ENCODE assay signal across 1 cellular context in the genomic region with DNA sequence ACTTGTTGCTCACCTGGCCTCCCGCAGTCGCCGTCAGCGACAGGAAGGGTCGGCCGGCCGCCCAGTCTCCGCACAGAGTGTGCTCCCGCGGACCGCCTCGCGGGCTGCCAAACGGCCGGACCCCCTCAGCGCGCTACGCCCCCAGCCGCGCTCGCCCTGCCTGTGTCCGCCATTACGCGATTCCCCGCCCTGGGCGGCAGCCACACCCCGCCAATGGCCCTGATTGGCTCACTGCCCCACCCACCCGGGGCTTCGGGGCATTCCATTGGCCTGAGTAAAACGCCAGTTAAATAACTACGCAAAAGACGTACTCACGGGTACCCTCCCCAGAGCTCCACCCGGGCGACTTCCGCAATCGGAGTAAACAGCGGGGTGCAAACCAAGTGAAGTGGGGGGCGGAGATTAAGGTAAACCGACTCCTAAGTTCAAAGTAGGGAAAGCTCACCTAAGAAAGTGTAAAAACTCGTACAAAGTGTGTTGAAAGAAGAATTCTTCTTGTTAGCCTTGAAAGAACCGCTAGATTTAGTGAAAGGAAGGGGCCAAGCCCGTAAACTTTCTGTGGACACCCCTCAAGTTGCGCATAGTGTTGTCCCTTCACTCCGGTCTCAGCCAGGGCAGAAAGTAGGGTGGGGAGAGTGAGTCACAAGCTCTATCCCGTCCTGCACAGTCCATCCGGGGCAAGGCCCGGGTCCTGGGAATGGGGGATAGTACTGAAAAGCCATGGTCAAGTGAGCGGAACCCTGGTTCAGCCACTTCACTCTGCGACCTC.
TF ChIP-seq lines count a peak whose summit lies in the region.

A gene with protein sequence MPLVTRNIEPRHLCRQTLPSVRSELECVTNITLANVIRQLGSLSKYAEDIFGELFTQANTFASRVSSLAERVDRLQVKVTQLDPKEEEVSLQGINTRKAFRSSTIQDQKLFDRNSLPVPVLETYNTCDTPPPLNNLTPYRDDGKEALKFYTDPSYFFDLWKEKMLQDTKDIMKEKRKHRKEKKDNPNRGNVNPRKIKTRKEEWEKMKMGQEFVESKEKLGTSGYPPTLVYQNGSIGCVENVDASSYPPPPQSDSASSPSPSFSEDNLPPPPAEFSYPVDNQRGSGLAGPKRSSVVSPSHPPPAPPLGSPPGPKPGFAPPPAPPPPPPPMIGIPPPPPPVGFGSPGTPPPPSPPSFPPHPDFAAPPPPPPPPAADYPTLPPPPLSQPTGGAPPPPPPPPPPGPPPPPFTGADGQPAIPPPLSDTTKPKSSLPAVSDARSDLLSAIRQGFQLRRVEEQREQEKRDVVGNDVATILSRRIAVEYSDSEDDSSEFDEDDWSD (minus strand): TSS at position 195 of the 769 bp plus-strand sequence. CDS start 61,277 bp downstream, outside the sequence.

TF ChIP-seq in K562, 482 proteins besides CTCF, POLR2A, EP300 and RAD21 (continued from another document and continues in another):
- peak; percentile 71 for TF ChIP-seq MYBL2 (IDR thresholded peaks at IDR 0.05; ENCODE audit: low read depth)
- no peak for TF ChIP-seq MYBL2 (CRISPR knock-in tag; IDR thresholded peaks at IDR 0.05; ENCODE audit: borderline replicate concordance)
- peak; percentile 10; the same call in 1 of the 2 replicates for TF ChIP-seq ZBTB1 (CRISPR knock-in tag; IDR thresholded peaks at IDR 0.05; ENCODE audit: borderline replicate concordance, low read depth)
- TF ChIP-seq, protein P1, sequence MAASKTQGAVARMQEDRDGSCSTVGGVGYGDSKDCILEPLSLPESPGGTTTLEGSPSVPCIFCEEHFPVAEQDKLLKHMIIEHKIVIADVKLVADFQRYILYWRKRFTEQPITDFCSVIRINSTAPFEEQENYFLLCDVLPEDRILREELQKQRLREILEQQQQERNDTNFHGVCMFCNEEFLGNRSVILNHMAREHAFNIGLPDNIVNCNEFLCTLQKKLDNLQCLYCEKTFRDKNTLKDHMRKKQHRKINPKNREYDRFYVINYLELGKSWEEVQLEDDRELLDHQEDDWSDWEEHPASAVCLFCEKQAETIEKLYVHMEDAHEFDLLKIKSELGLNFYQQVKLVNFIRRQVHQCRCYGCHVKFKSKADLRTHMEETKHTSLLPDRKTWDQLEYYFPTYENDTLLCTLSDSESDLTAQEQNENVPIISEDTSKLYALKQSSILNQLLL (CRISPR knock-in tag; IDR thresholded peaks at IDR 0.05; ENCODE audit: borderline replicate concordance): no peak
- no peak for TF ChIP-seq SMARCA5 (IDR thresholded peaks at IDR 0.05)
- TF ChIP-seq CTBP1 (IDR thresholded peaks at IDR 0.05; ENCODE audit: borderline replicate concordance): no peak
- peak; percentile 85 for TF ChIP-seq POLR2AphosphoS5 (IDR thresholded peaks at IDR 0.05; ENCODE audit: control insufficient read depth, insufficient read depth, low read depth, low read length)
- no peak for TF ChIP-seq CBFB (CRISPR knock-in tag; IDR thresholded peaks at IDR 0.05)
- TF ChIP-seq, protein P2, sequence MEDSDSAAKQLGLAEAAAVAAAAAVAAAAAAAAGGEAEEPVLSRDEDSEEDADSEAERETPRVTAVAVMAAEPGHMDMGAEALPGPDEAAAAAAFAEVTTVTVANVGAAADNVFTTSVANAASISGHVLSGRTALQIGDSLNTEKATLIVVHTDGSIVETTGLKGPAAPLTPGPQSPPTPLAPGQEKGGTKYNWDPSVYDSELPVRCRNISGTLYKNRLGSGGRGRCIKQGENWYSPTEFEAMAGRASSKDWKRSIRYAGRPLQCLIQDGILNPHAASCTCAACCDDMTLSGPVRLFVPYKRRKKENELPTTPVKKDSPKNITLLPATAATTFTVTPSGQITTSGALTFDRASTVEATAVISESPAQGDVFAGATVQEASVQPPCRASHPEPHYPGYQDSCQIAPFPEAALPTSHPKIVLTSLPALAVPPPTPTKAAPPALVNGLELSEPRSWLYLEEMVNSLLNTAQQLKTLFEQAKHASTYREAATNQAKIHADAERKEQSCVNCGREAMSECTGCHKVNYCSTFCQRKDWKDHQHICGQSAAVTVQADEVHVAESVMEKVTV (CRISPR knock-in tag; IDR thresholded peaks at IDR 0.05): no peak
- TF ChIP-seq TAF1 (IDR thresholded peaks at IDR 0.05; ENCODE audit: control insufficient read depth, extremely low read depth, insufficient read depth, low read length, severe bottlenecking): peak; percentile 97
- peak; percentile 91 for TF ChIP-seq SP2 (IDR thresholded peaks at IDR 0.05; ENCODE audit: extremely low read depth, low read depth, low read length, poor library complexity, severe bottlenecking)
- TF ChIP-seq IRF2 (CRISPR knock-in tag; IDR thresholded peaks at IDR 0.05): no peak
- TF ChIP-seq ELF2 (CRISPR knock-in tag; IDR thresholded peaks at IDR 0.05): peak; percentile 84; the same call in 1 of the 2 replicates
- 0 out of 2 replicates have a peak, but pooled peaks have one; percentile 35 for TF ChIP-seq ZNF589 (CRISPR knock-in tag; IDR thresholded peaks at IDR 0.05; ENCODE audit: low read depth)
- TF ChIP-seq, protein P3, sequence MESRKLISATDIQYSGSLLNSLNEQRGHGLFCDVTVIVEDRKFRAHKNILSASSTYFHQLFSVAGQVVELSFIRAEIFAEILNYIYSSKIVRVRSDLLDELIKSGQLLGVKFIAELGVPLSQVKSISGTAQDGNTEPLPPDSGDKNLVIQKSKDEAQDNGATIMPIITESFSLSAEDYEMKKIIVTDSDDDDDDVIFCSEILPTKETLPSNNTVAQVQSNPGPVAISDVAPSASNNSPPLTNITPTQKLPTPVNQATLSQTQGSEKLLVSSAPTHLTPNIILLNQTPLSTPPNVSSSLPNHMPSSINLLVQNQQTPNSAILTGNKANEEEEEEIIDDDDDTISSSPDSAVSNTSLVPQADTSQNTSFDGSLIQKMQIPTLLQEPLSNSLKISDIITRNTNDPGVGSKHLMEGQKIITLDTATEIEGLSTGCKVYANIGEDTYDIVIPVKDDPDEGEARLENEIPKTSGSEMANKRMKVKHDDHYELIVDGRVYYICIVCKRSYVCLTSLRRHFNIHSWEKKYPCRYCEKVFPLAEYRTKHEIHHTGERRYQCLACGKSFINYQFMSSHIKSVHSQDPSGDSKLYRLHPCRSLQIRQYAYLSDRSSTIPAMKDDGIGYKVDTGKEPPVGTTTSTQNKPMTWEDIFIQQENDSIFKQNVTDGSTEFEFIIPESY (CRISPR knock-in tag; IDR thresholded peaks at IDR 0.05): peak; percentile 6; the same call in 1 of the 2 replicates
- peak in 1 of 2 experiments; percentile 93; a peak in 2 of 4 replicates for TF ChIP-seq ARNT (IDR thresholded peaks at IDR 0.05)
- TF ChIP-seq, protein P4, sequence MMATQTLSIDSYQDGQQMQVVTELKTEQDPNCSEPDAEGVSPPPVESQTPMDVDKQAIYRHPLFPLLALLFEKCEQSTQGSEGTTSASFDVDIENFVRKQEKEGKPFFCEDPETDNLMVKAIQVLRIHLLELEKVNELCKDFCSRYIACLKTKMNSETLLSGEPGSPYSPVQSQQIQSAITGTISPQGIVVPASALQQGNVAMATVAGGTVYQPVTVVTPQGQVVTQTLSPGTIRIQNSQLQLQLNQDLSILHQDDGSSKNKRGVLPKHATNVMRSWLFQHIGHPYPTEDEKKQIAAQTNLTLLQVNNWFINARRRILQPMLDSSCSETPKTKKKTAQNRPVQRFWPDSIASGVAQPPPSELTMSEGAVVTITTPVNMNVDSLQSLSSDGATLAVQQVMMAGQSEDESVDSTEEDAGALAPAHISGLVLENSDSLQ (IDR thresholded peaks at IDR 0.05): peak; percentile 98
- TF ChIP-seq PPARD (CRISPR knock-in tag; IDR thresholded peaks at IDR 0.05): no peak
- TF ChIP-seq ZNF644 (tag; IDR thresholded peaks at IDR 0.05; ENCODE audit: low read depth): no peak
- TF ChIP-seq BRCA1 (IDR thresholded peaks at IDR 0.05): no peak
- no peak for TF ChIP-seq BRCA1 (CRISPR knock-in tag; IDR thresholded peaks at IDR 0.05)
- TF ChIP-seq MTF1 (CRISPR knock-in tag; IDR thresholded peaks at IDR 0.05; ENCODE audit: borderline replicate concordance): no peak
- TF ChIP-seq FUS (optimal IDR thresholded peaks at IDR 0.05; ENCODE audit: low read depth, low read length): peak; percentile 38
- TF ChIP-seq, protein P5, sequence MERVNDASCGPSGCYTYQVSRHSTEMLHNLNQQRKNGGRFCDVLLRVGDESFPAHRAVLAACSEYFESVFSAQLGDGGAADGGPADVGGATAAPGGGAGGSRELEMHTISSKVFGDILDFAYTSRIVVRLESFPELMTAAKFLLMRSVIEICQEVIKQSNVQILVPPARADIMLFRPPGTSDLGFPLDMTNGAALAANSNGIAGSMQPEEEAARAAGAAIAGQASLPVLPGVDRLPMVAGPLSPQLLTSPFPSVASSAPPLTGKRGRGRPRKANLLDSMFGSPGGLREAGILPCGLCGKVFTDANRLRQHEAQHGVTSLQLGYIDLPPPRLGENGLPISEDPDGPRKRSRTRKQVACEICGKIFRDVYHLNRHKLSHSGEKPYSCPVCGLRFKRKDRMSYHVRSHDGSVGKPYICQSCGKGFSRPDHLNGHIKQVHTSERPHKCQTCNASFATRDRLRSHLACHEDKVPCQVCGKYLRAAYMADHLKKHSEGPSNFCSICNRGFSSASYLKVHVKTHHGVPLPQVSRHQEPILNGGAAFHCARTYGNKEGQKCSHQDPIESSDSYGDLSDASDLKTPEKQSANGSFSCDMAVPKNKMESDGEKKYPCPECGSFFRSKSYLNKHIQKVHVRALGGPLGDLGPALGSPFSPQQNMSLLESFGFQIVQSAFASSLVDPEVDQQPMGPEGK (CRISPR knock-in tag; IDR thresholded peaks at IDR 0.05; ENCODE audit: borderline replicate concordance): no peak; the same call in 1 of the 2 replicates
- no peak for TF ChIP-seq RFX5 (IDR thresholded peaks at IDR 0.05; ENCODE audit: low read depth, low read length)
- no peak for TF ChIP-seq ZNF140 (CRISPR knock-in tag; IDR thresholded peaks at IDR 0.05)
- TF ChIP-seq GABPB1 (CRISPR knock-in tag; IDR thresholded peaks at IDR 0.05): peak; percentile 38
- TF ChIP-seq KLF1 (tag; IDR thresholded peaks at IDR 0.05): peak; percentile 91
- no peak for TF ChIP-seq KLF16 (IDR thresholded peaks at IDR 0.05)
- no peak for TF ChIP-seq SNIP1 (IDR thresholded peaks at IDR 0.05; ENCODE audit: low read depth)
- no peak for TF ChIP-seq SLC30A9 (CRISPR knock-in tag; IDR thresholded peaks at IDR 0.05)
- TF ChIP-seq, protein P6, sequence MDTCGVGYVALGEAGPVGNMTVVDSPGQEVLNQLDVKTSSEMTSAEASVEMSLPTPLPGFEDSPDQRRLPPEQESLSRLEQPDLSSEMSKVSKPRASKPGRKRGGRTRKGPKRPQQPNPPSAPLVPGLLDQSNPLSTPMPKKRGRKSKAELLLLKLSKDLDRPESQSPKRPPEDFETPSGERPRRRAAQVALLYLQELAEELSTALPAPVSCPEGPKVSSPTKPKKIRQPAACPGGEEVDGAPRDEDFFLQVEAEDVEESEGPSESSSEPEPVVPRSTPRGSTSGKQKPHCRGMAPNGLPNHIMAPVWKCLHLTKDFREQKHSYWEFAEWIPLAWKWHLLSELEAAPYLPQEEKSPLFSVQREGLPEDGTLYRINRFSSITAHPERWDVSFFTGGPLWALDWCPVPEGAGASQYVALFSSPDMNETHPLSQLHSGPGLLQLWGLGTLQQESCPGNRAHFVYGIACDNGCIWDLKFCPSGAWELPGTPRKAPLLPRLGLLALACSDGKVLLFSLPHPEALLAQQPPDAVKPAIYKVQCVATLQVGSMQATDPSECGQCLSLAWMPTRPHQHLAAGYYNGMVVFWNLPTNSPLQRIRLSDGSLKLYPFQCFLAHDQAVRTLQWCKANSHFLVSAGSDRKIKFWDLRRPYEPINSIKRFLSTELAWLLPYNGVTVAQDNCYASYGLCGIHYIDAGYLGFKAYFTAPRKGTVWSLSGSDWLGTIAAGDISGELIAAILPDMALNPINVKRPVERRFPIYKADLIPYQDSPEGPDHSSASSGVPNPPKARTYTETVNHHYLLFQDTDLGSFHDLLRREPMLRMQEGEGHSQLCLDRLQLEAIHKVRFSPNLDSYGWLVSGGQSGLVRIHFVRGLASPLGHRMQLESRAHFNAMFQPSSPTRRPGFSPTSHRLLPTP (IDR thresholded peaks at IDR 0.05; ENCODE audit: borderline replicate concordance, extremely low read depth, insufficient read length): no peak
- TF ChIP-seq, protein P7, sequence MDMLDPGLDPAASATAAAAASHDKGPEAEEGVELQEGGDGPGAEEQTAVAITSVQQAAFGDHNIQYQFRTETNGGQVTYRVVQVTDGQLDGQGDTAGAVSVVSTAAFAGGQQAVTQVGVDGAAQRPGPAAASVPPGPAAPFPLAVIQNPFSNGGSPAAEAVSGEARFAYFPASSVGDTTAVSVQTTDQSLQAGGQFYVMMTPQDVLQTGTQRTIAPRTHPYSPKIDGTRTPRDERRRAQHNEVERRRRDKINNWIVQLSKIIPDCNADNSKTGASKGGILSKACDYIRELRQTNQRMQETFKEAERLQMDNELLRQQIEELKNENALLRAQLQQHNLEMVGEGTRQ (CRISPR knock-in tag; IDR thresholded peaks at IDR 0.05): no peak
- TF ChIP-seq, protein P8, sequence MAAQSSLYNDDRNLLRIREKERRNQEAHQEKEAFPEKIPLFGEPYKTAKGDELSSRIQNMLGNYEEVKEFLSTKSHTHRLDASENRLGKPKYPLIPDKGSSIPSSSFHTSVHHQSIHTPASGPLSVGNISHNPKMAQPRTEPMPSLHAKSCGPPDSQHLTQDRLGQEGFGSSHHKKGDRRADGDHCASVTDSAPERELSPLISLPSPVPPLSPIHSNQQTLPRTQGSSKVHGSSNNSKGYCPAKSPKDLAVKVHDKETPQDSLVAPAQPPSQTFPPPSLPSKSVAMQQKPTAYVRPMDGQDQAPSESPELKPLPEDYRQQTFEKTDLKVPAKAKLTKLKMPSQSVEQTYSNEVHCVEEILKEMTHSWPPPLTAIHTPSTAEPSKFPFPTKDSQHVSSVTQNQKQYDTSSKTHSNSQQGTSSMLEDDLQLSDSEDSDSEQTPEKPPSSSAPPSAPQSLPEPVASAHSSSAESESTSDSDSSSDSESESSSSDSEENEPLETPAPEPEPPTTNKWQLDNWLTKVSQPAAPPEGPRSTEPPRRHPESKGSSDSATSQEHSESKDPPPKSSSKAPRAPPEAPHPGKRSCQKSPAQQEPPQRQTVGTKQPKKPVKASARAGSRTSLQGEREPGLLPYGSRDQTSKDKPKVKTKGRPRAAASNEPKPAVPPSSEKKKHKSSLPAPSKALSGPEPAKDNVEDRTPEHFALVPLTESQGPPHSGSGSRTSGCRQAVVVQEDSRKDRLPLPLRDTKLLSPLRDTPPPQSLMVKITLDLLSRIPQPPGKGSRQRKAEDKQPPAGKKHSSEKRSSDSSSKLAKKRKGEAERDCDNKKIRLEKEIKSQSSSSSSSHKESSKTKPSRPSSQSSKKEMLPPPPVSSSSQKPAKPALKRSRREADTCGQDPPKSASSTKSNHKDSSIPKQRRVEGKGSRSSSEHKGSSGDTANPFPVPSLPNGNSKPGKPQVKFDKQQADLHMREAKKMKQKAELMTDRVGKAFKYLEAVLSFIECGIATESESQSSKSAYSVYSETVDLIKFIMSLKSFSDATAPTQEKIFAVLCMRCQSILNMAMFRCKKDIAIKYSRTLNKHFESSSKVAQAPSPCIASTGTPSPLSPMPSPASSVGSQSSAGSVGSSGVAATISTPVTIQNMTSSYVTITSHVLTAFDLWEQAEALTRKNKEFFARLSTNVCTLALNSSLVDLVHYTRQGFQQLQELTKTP (IDR thresholded peaks at IDR 0.05; ENCODE audit: low read depth in 1 of 2, partially characterized antibody in 2 of 2): peak; percentile 14 to 29
- peak; percentile 46; the same call in 1 of the 2 replicates for TF ChIP-seq SIN3B (IDR thresholded peaks at IDR 0.05; ENCODE audit: low read depth)
- TF ChIP-seq, protein P9, sequence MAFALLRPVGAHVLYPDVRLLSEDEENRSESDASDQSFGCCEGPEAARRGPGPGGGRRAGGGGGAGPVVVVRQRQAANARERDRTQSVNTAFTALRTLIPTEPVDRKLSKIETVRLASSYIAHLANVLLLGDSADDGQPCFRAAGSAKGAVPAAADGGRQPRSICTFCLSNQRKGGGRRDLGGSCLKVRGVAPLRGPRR (CRISPR knock-in tag; IDR thresholded peaks at IDR 0.05): no peak
- no peak for TF ChIP-seq ZKSCAN3 (CRISPR knock-in tag; IDR thresholded peaks at IDR 0.05)
- no peak for TF ChIP-seq ZNF699 (CRISPR knock-in tag; IDR thresholded peaks at IDR 0.05; ENCODE audit: insufficient replicate concordance)
- no peak for TF ChIP-seq SETDB1 (IDR thresholded peaks at IDR 0.05; ENCODE audit: low read length)
- TF ChIP-seq MCM2 (IDR thresholded peaks at IDR 0.05; ENCODE audit: low read depth): no peak
- TF ChIP-seq IFI16 (CRISPR knock-in tag; IDR thresholded peaks at IDR 0.05): no peak
